16 cellular contexts compared by ENCODE assay signal in the genomic region with DNA sequence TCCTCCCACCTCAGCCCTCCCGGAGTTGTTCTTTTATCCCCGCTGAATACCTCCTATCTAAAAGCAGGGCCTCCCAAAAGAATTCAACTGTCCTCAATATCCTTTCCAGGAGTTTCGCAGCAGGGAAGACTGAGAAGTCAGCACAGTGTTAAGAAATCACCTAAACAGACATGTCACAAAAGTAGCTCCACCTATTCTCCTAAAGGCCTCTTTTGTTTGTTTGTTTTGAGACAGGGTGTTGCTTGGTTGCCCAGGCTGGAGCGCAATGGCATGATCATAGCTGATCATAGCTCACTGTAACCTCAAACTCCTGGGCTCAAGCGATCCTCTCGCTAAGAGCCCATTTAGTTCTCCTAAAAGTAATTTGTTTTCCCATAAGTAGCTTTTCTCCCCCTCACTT. TPM values are rescaled to one million over a fixed set of nuclear protein-coding genes. Genes with fewer than 3 reads are reported as not detected.
DNase-seq lines count a peak whose midpoint lies in the region; ATAC-seq and TF ChIP-seq lines count a peak whose summit lies in the region.
"Had no signal": no experiment of that assay in that cellular context is flagged by ENCODE, and none has a peak within 500 bp of the region (broad histone marks: within the 10 kb centered on the region; RNA-seq: fewer than 3 reads in every experiment).

No MANE protein-coding gene starts in this region.

- H3K27me3 ChIP-seq in Panc1 (ENCODE audit: control insufficient read depth, insufficient read depth, low read length) (no peaks in the 10 kb centered on the region), esophagus squamous epithelium (no peaks in the 10 kb centered on the region), hepatocyte (no peaks in the 10 kb centered on the region), tibial artery (no peaks in the 10 kb centered on the region)

- peak overlapping the region; percentile 57 for H3K27ac ChIP-seq in Panc1 (ENCODE audit: low read length)
- peak overlapping the region in 3 of 4 donors; percentile 51 to 62 (median 58) for H3K27ac ChIP-seq in esophagus squamous epithelium
- no peak overlapping the region for H3K27ac ChIP-seq in hepatocyte
- H3K27ac ChIP-seq in tibial artery = peak overlapping the region in 1 of 2 donors; percentile 97

- no peaks in the 10 kb centered on the region for H4K20me1 ChIP-seq in hepatocyte (ENCODE audit: insufficient read depth, poor library complexity, severe bottlenecking)

- no peaks in the 10 kb centered on the region for H3K36me3 ChIP-seq in Panc1 (ENCODE audit: control insufficient read depth, insufficient read depth, low read length)
- H3K36me3 ChIP-seq in esophagus squamous epithelium = no peaks in the 10 kb centered on the region
- H3K36me3 ChIP-seq in hepatocyte (replicated peaks; ENCODE audit: insufficient read depth, low read depth) = no peaks in the 10 kb centered on the region
- H3K36me3 ChIP-seq in tibial artery = no peaks in the 10 kb centered on the region

- peak; percentile 13 for DNase-seq in COLO668 (lab: John Stamatoyannopoulos, UW; ENCODE audit: unreplicated experiment)
- DNase-seq in Panc1 (ENCODE audit: low read depth, low spot score) = no peak
- DNase-seq in esophagus squamous epithelium (lab: John Stamatoyannopoulos, UW) = no peak
- no peak for DNase-seq in nephron progenitor cell
- no peak for DNase-seq in hepatocyte (ENCODE audit: low spot score)
- DNase-seq in NCI-H2196 (lab: John Stamatoyannopoulos, UW; ENCODE audit: unreplicated experiment) = no peak
- no peak for DNase-seq in tibial artery
- DNase-seq: activated T-cell treated with anti-CD3 and anti-CD28 coated beads, Interleukin-2, amount 50 U/mL, for 24 hours; AML-193; DND-41; Kasumi-1; NCI-H2081 had no signal

- H3K4me2 ChIP-seq in hepatocyte = no peak overlapping the region

- no peak overlapping the region for H2AFZ ChIP-seq in hepatocyte

- H3K4me1 ChIP-seq in Panc1 (ENCODE audit: control insufficient read depth, insufficient read depth, low read length) (peaks cover 36% of the 10 kb centered on the region), esophagus squamous epithelium (peaks cover 10 to 67% (median 26%) of the 10 kb centered on the region in 3 donors), hepatocyte (ENCODE audit: insufficient read depth) (peaks cover 15% of the 10 kb centered on the region), tibial artery (peaks cover 11 to 40% (median 30%) of the 10 kb centered on the region in 4 donors)

- peak overlapping the region; percentile 87 for H3K27ac Mint-ChIP-seq in nephron progenitor cell
- H3K27ac Mint-ChIP-seq: activated T-cell treated with anti-CD3 and anti-CD28 coated beads, Interleukin-2, amount 50 U/mL, for 24 hours had no signal

- H3K4me3 Mint-ChIP-seq in nephron progenitor cell = no peak overlapping the region
- H3K4me3 Mint-ChIP-seq: activated T-cell treated with anti-CD3 and anti-CD28 coated beads, Interleukin-2, amount 50 U/mL, for 24 hours had no signal

- H3K9me3 Mint-ChIP-seq in nephron progenitor cell = no peaks in the 10 kb centered on the region
- H3K9me3 Mint-ChIP-seq: activated T-cell treated with anti-CD3 and anti-CD28 coated beads, Interleukin-2, amount 50 U/mL, for 24 hours had no signal

- H3K27me3 Mint-ChIP-seq in nephron progenitor cell (ENCODE audit: low read depth, poor library complexity) = peaks cover 6% of the 10 kb centered on the region
- H3K27me3 Mint-ChIP-seq: activated T-cell treated with anti-CD3 and anti-CD28 coated beads, Interleukin-2, amount 50 U/mL, for 24 hours had no signal

- POLR2A ChIA-PET in Panc1 (lab: Charles Lee) = no interaction called here

- BruUV-seq in Panc1 (replicated peaks; lab: Mats Ljungman, UMichigan) = no TSS peak

- no peak for TF ChIP-seq POLR2A in esophagus squamous epithelium (IDR thresholded peaks at IDR 0.05)

- 43 to 60% methylated on average over 6 of the region's 6 CpGs for WGBS in esophagus squamous epithelium, 2 donors
- 74% methylated on average over 6 of the region's 6 CpGs for WGBS in hepatocyte (ENCODE audit: low lambda C conversion rate, missing lambda C conversion rate)

- H3K36me3 Mint-ChIP-seq in nephron progenitor cell (ENCODE audit: low read depth) = no peaks in the 10 kb centered on the region

- H3K9me3 ChIP-seq in Panc1 (ENCODE audit: control insufficient read depth, insufficient read depth, low read depth, low read length) (no peaks in the 10 kb centered on the region), esophagus squamous epithelium (no peaks in the 10 kb centered on the region), hepatocyte (ENCODE audit: low read depth) (no peaks in the 10 kb centered on the region), tibial artery (no peaks in the 10 kb centered on the region)

- peaks cover 38% of the 10 kb centered on the region for H3K4me1 Mint-ChIP-seq in nephron progenitor cell

- in situ Hi-C loops in Panc1 (cut with HindIII; ENCODE audit: low pct_unique_long_range_greater_than_20kb, low sequenced_read_pairs) = no loop called here

- H3K79me2 ChIP-seq in hepatocyte = no peaks in the 10 kb centered on the region

- intact Hi-C loops in Panc1 (cut with micrococcal nuclease; ENCODE audit: unreplicated experiment) = no loop called here
- intact Hi-C loops in esophagus squamous epithelium (cut with DNase I) = no loop called here
- intact Hi-C loops in tibial artery (cut with DNase I; ENCODE audit: low total_unique reads) = no loop called here

- TF ChIP-seq CTCF in Panc1 (IDR thresholded peaks at IDR 0.05) = no peak
- no peak for TF ChIP-seq CTCF in esophagus squamous epithelium (IDR thresholded peaks at IDR 0.05)
- TF ChIP-seq CTCF in nephron progenitor cell (IDR thresholded peaks at IDR 0.05) = no peak
- no peak for TF ChIP-seq CTCF in hepatocyte (IDR thresholded peaks at IDR 0.05; ENCODE audit: poor library complexity)
- TF ChIP-seq CTCF in tibial artery (IDR thresholded peaks at IDR 0.05) = no peak

- CTCF ChIA-PET in Panc1 (lab: Charles Lee) = interaction anchor here (1.1 to 1.8 kb wide), 2 partner anchors 29 to 31 kb away, joined by 7 to 11 read pairs; no protein-coding TSS in a partner anchor

- no peak overlapping the region for H3K4me3 ChIP-seq in Panc1 (ENCODE audit: low read depth in 2 of 2, low read length in 2 of 2)
- H3K4me3 ChIP-seq in esophagus squamous epithelium = no peak overlapping the region
- no peak overlapping the region for H3K4me3 ChIP-seq in hepatocyte
- H3K4me3 ChIP-seq in tibial artery = no peak overlapping the region

- H3K9me2 ChIP-seq in hepatocyte (replicated peaks; ENCODE audit: insufficient read depth) = no peaks in the 10 kb centered on the region

- ATAC-seq in Panc1 (no peak), GM21515 (IDR thresholded peaks at IDR 0.05; ENCODE audit: unreplicated experiment) (no peak)
- ATAC-seq: SK-N-SH treated with all-trans-retinoic acid at 6 μM for 48 hours had no signal

RNA-seq across cellular contexts. Expression of a gene that starts 53.8 kb away (rescaled TPM):
- total RNA-seq in Panc1 (2021; ENCODE audit: unreplicated experiment) (not detected), esophagus squamous epithelium (not detected), hepatocyte (not detected in 2 replicates)
- not detected for polyA plus RNA-seq in Panc1 (2012; ENCODE audit: insufficient read length)
- not detected in 2 replicates for polyA plus RNA-seq in hepatocyte
- total RNA-seq: liver, osteoblast had no signal
- polyA plus RNA-seq: liver had no signal
